Comparison of ENCODE assay signal across 7 cellular contexts in the genomic region with DNA sequence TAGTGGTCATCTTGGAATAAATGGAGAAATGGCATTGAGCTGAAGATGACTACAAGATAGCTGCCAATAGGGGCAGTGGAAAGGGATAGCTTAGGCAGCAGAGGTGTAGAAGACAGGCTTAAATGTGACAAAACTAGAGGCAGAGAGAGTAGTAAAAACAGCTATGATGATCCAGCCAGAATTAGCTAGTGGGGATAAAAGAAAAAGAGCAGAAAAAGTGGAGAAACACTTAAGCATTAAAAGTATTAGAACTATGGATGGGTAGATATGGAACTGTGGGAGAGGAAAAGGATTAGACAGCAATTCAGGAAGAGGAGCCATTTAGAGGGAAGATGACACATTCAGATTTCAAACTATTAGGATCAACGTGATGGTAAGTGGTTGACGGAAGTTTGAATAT.
"Had no signal": no experiment of that assay in that cellular context is flagged by ENCODE, and none has a peak within 500 bp of the region (broad histone marks: within the 10 kb centered on the region; RNA-seq: fewer than 3 reads in every experiment).

No MANE protein-coding gene starts in this region.

- DNase-seq: GDM1, GF-D8 had no signal

- ATAC-seq: GM12878 had no signal

- FAIRE-seq: G401.6, GM12878, GM12892, GM18507, GM19239 had no signal

- H3K4me3 ChIP-seq: GM12878 had no signal
